ENCODE assay signal across 10 cellular contexts in genomic region chr12:1668833-1669543, GRCh38. TPM values are rescaled to one million over a fixed set of nuclear protein-coding genes. Genes with fewer than 3 reads are reported as not detected.
DNase-seq lines count a peak whose midpoint lies in the region; ATAC-seq and TF ChIP-seq lines count a peak whose summit lies in the region.
"Had no signal": no experiment of that assay in that cellular context is flagged by ENCODE, and none has a peak within 500 bp of the region (broad histone marks: within the 10 kb centered on the region; RNA-seq: fewer than 3 reads in every experiment).

No MANE protein-coding gene starts in this region.

- ATAC-seq in activated T-cell treated with anti-CD3 and anti-CD28 coated beads, Interleukin-2, amount 50 U/mL, for 4 hours, result no peak
- ATAC-seq in activated naive CD8-positive, alpha-beta T cell treated with anti-CD3 and anti-CD28 coated beads, Interleukin-2, amount 50 U/mL, for 24 hours, result peak; percentile 20

- no peak for DNase-seq in activated T-cell treated with anti-CD3 and anti-CD28 coated beads, Interleukin-2, amount 50 U/mL, for 4 hours
- DNase-seq in activated T-cell treated with anti-CD3 and anti-CD28 coated beads for 4 hours (no peak), medulla oblongata (ENCODE audit: extremely low spot score) (peak; percentile 58), transverse colon (no peak), G401 (ENCODE audit: low spot score) (no peak), cerebellar cortex (ENCODE audit: low spot score) (no peak)
- no peak for DNase-seq in activated naive CD8-positive, alpha-beta T cell treated with anti-CD3 and anti-CD28 coated beads, Interleukin-2, amount 50 U/mL, for 24 hours
- no peak for DNase-seq in activated CD4-positive, CD25-positive, alpha-beta regulatory T cell (lab: John Stamatoyannopoulos, UW)
- DNase-seq: NCI-H510A had no signal

- no peaks in the 10 kb centered on the region for H3K9me3 ChIP-seq in transverse colon
- H3K9me3 ChIP-seq: breast epithelium had no signal

- no peaks in the 10 kb centered on the region for H3K36me3 Mint-ChIP-seq in activated T-cell treated with anti-CD3 and anti-CD28 coated beads, Interleukin-2, amount 50 U/mL, for 4 hours (ENCODE audit: insufficient read depth)
- no peaks in the 10 kb centered on the region for H3K36me3 Mint-ChIP-seq in activated naive CD8-positive, alpha-beta T cell treated with anti-CD3 and anti-CD28 coated beads, Interleukin-2, amount 50 U/mL, for 24 hours (ENCODE audit: low read depth)

- no peak for TF ChIP-seq EP300 in transverse colon (IDR thresholded peaks at IDR 0.05; ENCODE audit: low read depth)

- WGBS in transverse colon (ENCODE audit: low coverage in 1 of 2), 2 donors, result 63 to 65% methylated on average over 13 to 18 of the region's 18 CpGs

- H3K4me1 Mint-ChIP-seq in activated T-cell treated with anti-CD3 and anti-CD28 coated beads, Interleukin-2, amount 50 U/mL, for 4 hours (ENCODE audit: low read depth), result peaks cover 39% of the 10 kb centered on the region
- H3K4me1 Mint-ChIP-seq in activated naive CD8-positive, alpha-beta T cell treated with anti-CD3 and anti-CD28 coated beads, Interleukin-2, amount 50 U/mL, for 24 hours, result peaks cover 41% of the 10 kb centered on the region

- TF ChIP-seq CTCF in transverse colon (IDR thresholded peaks at IDR 0.05), result no peak

- no peaks in the 10 kb centered on the region for H3K27me3 Mint-ChIP-seq in activated T-cell treated with anti-CD3 and anti-CD28 coated beads, Interleukin-2, amount 50 U/mL, for 4 hours (ENCODE audit: low read depth)
- H3K27me3 Mint-ChIP-seq in activated naive CD8-positive, alpha-beta T cell treated with anti-CD3 and anti-CD28 coated beads, Interleukin-2, amount 50 U/mL, for 24 hours, result no peaks in the 10 kb centered on the region

- no peak for TF ChIP-seq POLR2A in transverse colon (IDR thresholded peaks at IDR 0.05)

- H3K27ac ChIP-seq in transverse colon, result peak overlapping the region; percentile 87 to 93 (median 92)
- H3K27ac ChIP-seq: breast epithelium had no signal

- peak overlapping the region; percentile 61 for H3K27ac Mint-ChIP-seq in activated naive CD8-positive, alpha-beta T cell treated with anti-CD3 and anti-CD28 coated beads, Interleukin-2, amount 50 U/mL, for 24 hours

- H3K36me3 ChIP-seq in transverse colon, result no peaks in the 10 kb centered on the region
- H3K36me3 ChIP-seq: breast epithelium had no signal

- H3K4me3 ChIP-seq in transverse colon, result no peak overlapping the region
- H3K4me3 ChIP-seq: breast epithelium had no signal

- intact Hi-C loops in transverse colon (cut with DNase I; ENCODE audit: low total_unique reads), result no loop called here

- in situ Hi-C loops in transverse colon (cut with MboI; ENCODE audit: low pct_ligation_motif_present in 1 of 4, low pct_unique_long_range_greater_than_20kb in 1 of 4, low sequenced_read_pairs in 3 of 4), result loop anchor here in 1 of 4 donors (10.0 kb wide), 1 partner anchor 266 kb away; no protein-coding TSS in a partner anchor
- in situ Hi-C loops in G401 (cut with HindIII; ENCODE audit: low sequenced_read_pairs), result no loop called here

- no peaks in the 10 kb centered on the region for H3K27me3 ChIP-seq in transverse colon
- H3K27me3 ChIP-seq: breast epithelium had no signal

- peaks cover 13 to 66% (median 44%) of the 10 kb centered on the region in 4 donors for H3K4me1 ChIP-seq in transverse colon
- H3K4me1 ChIP-seq: breast epithelium had no signal

- no peaks in the 10 kb centered on the region for H3K9me3 Mint-ChIP-seq in activated T-cell treated with anti-CD3 and anti-CD28 coated beads, Interleukin-2, amount 50 U/mL, for 4 hours
- H3K9me3 Mint-ChIP-seq in activated naive CD8-positive, alpha-beta T cell treated with anti-CD3 and anti-CD28 coated beads, Interleukin-2, amount 50 U/mL, for 24 hours, result no peaks in the 10 kb centered on the region

- peak overlapping the region; percentile 4 for H3K4me3 Mint-ChIP-seq in activated T-cell treated with anti-CD3 and anti-CD28 coated beads, Interleukin-2, amount 50 U/mL, for 4 hours
- no peak overlapping the region for H3K4me3 Mint-ChIP-seq in activated naive CD8-positive, alpha-beta T cell treated with anti-CD3 and anti-CD28 coated beads, Interleukin-2, amount 50 U/mL, for 24 hours

RNA-seq across cellular contexts. Expression of gene ADIPOR2, which starts 21.9 kb away (rescaled TPM):
- total RNA-seq in activated T-cell treated with anti-CD3 and anti-CD28 coated beads, Interleukin-2, amount 50 U/mL, for 4 hours, result 10 to 100 TPM; 45.0 to 54.2 (median 46.8) TPM
- 10 to 100 TPM; 27.9 to 74.2 (median 52.1) TPM for total RNA-seq in transverse colon
- total RNA-seq in G401 (2014; rRNA removed; shearing (Covaris generic)), result 36.2 and 46.7 TPM in 2 replicates

RNA-seq across cellular contexts. Expression of gene WNT5B, which starts 40.0 kb away (rescaled TPM):
- under 1 TPM in 1 of 3 donors, not detected in 2; 0.13 TPM for total RNA-seq in activated T-cell treated with anti-CD3 and anti-CD28 coated beads, Interleukin-2, amount 50 U/mL, for 4 hours
- total RNA-seq in transverse colon, result 1 to 10 TPM in 2 of 4 donors, under 1 TPM in 1, not detected in 1; 0.80 to 3.5 (median 3.5) TPM
- total RNA-seq in G401 (2014; rRNA removed; shearing (Covaris generic)), result 8.0 and 13.5 TPM in 2 replicates
